33 cellular contexts compared by ENCODE assay signal in the genomic region with DNA sequence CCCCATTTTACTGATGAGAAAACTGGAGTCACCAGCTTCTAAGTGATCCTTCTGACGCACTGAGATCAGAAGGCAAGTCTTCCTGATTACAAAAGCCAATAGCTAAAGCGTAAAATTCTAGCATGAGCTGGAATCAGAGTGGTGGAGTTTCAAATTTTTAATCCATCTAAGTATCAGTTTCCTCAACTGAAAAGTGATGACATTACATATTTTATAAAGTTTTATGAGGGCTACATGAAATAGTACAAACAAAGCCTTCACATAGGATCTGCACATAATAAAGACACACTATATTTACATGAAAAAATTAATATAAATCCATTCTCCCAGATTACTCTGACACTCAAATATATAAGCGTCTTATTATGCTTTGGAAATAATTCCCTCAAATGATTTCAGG.
"Had no signal": no experiment of that assay in that cellular context is flagged by ENCODE, and none has a peak within 500 bp of the region (broad histone marks: within the 10 kb centered on the region; RNA-seq: fewer than 3 reads in every experiment).

No MANE protein-coding gene starts in this region.

- H3K27ac ChIP-seq: cardiac muscle cell, WERI-Rb-1 had no signal

- DNase-seq: activated CD4-positive, alpha-beta memory T cell treated with anti-CD3 and anti-CD28 coated beads, Interleukin-2, amount 10 ng/mL, durations not matched to agents 7 days and 5 days; activated CD4-positive, alpha-beta T cell treated with anti-CD3 and anti-CD28 coated beads for 1 hour; activated CD4-positive, alpha-beta T cell treated with anti-CD3 and anti-CD28 coated beads for 36 hours; activated CD4-positive, alpha-beta T cell treated with anti-CD3 and anti-CD28 coated beads for 48 hours; activated CD4-positive, alpha-beta T cell treated with anti-CD3 and anti-CD28 coated beads, Interleukin-2, amount 10 ng/mL, durations not matched to agents 7 days and 5 days; activated CD4-positive, alpha-beta T cell treated with anti-CD3 and anti-CD28 coated beads, Interleukin-2, amount 50 U/mL, for 48 hours; activated CD4-positive, CD25-positive, alpha-beta regulatory T cell; activated CD8-positive, alpha-beta memory T cell treated with anti-CD3 and anti-CD28 coated beads for 24 hours; activated CD8-positive, alpha-beta memory T cell treated with anti-CD3 and anti-CD28 coated beads, Interleukin-2, amount 10 ng/mL, durations not matched to agents 7 days and 5 days; activated CD8-positive, alpha-beta memory T cell treated with anti-CD3 and anti-CD28 coated beads, Interleukin-2, amount 50 U/mL, for 48 hours; activated CD8-positive, alpha-beta T cell treated with anti-CD3 and anti-CD28 coated beads, Interleukin-2, amount 10 ng/mL, durations not matched to agents 7 days and 5 days; activated effector memory CD4-positive, alpha-beta T cell treated with Interleukin-2 at 50 U/mL for 16 hours; activated gamma-delta T cell; activated naive CD4-positive, alpha-beta T cell treated with anti-CD3 and anti-CD28 coated beads, Interleukin-2, amount 10 ng/mL, durations not matched to agents 7 days and 5 days; activated naive CD4-positive, alpha-beta T cell treated with Interleukin-2 at 50 U/mL for 16 hours; activated naive CD8-positive, alpha-beta T cell treated with anti-CD3 and anti-CD28 coated beads, Interleukin-2, amount 10 ng/mL, durations not matched to agents 7 days and 5 days; activated naive CD8-positive, alpha-beta T cell treated with anti-CD3 and anti-CD28 coated beads, Interleukin-2, amount 50 U/mL, for 24 hours; activated T-cell treated with anti-CD3 and anti-CD28 coated beads, Interleukin-2, amount 50 U/mL, for 24 hours; activated T-cell treated with anti-CD3 and anti-CD28 coated beads, Interleukin-2, amount 50 U/mL, for 48 hours; amygdala; anterior cingulate cortex; caudate nucleus; cerebellar nuclear complex; T-cell; T-helper 17 cell; T1000; WERI-Rb-1 had no signal

- FAIRE-seq: bronchial epithelial cell, TTC549 had no signal

- ATAC-seq: activated CD4-positive, alpha-beta T cell treated with anti-CD3 and anti-CD28 coated beads for 36 hours; activated CD4-positive, CD25-positive, alpha-beta regulatory T cell treated with anti-CD3 and anti-CD28 coated beads, Interleukin-2, amount 50 U/mL, for 24 hours; activated CD8-positive, alpha-beta memory T cell treated with anti-CD3 and anti-CD28 coated beads, Interleukin-2, amount 10 ng/mL, durations not matched to agents 7 days and 5 days; activated CD8-positive, alpha-beta T cell treated with anti-CD3 and anti-CD28 coated beads, Interleukin-2, amount 10 ng/mL, durations not matched to agents 7 days and 5 days; activated naive CD8-positive, alpha-beta T cell treated with anti-CD3 and anti-CD28 coated beads, Interleukin-2, amount 50 U/mL, for 24 hours; T-cell; T-helper 17 cell; WTC11 had no signal

- H3K4me3 ChIP-seq: ascending aorta, cardiac muscle cell had no signal

- H3K9me3 ChIP-seq: ascending aorta had no signal

- H3K36me3 ChIP-seq: ascending aorta, cardiac muscle cell, WERI-Rb-1 had no signal

- H3K27me3 ChIP-seq: ascending aorta, cardiac muscle cell had no signal
